In the genomic region with DNA sequence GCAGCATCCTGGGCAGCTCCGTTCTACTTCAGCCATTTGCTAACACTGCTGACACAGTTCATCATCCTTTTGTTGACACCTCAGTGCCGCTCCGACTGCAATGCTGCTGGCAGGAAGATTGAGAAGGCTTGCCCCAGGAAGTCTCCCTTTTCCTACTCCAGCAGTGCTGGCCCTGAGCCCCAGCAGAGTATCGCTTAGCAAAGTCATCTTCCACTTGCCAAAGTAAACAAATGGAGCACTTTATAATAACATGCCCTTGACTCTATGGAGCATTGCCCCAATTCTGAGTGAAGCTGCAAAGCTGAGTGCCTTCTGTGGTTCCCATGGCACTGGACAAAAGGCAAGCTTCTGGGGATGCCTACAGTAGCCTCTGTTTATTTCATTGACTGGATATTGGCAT, we compare ENCODE assay signal across 10 cellular contexts. TPM values are rescaled to one million over a fixed set of nuclear protein-coding genes. Genes with fewer than 3 reads are reported as not detected.
A peak's percentile ranks its signal among the peaks of the same experiment; 100 is the strongest.
DNase-seq lines count a peak whose midpoint lies in the region; ATAC-seq and TF ChIP-seq lines count a peak whose summit lies in the region.
"Had no signal": no experiment of that assay in that cellular context is flagged by ENCODE, and none has a peak within 500 bp of the region (broad histone marks: within the 10 kb centered on the region; RNA-seq: fewer than 3 reads in every experiment).

No MANE protein-coding gene starts in this region.

- H3K4me3 Mint-ChIP-seq in activated CD8-positive, alpha-beta T cell treated with anti-CD3 and anti-CD28 coated beads for 36 hours, result no peak overlapping the region
- H3K4me3 Mint-ChIP-seq: CD14-positive monocyte had no signal

- no peak for ATAC-seq in activated CD8-positive, alpha-beta T cell treated with anti-CD3 and anti-CD28 coated beads for 36 hours
- ATAC-seq in GM18873 (IDR thresholded peaks at IDR 0.05; ENCODE audit: low FRiP score, unreplicated experiment) (no peak), HG03432 (IDR thresholded peaks at IDR 0.05; ENCODE audit: unreplicated experiment) (no peak)

- no peaks in the 10 kb centered on the region for H3K4me1 Mint-ChIP-seq in activated CD8-positive, alpha-beta T cell treated with anti-CD3 and anti-CD28 coated beads for 36 hours (ENCODE audit: low read depth)

- peak; percentile 58 for DNase-seq in AG10803 (ENCODE audit: low read depth)
- peak; percentile 41 for DNase-seq in NCI-H1092 (lab: John Stamatoyannopoulos, UW)
- no peak for DNase-seq in coronary artery (ENCODE audit: low spot score)
- DNase-seq in mucosa of gallbladder (ENCODE audit: low spot score), result peak; percentile 81
- no peak for DNase-seq in activated CD8-positive, alpha-beta T cell treated with anti-CD3 and anti-CD28 coated beads for 36 hours
- DNase-seq in CD1c-positive myeloid dendritic cell (ENCODE audit: extremely low spot score), result no peak
- DNase-seq: stimulated activated CD4-positive, alpha-beta T cell treated with anti-CD3 and anti-CD28 coated beads, Interleukin-4, amount 100 ng/mL, for 24 hours had no signal

- peaks cover 8% of the 10 kb centered on the region for H3K27me3 Mint-ChIP-seq in activated CD8-positive, alpha-beta T cell treated with anti-CD3 and anti-CD28 coated beads for 36 hours

- POLR2A ChIA-PET in activated CD8-positive, alpha-beta T cell treated with anti-CD3 and anti-CD28 coated beads for 36 hours (lab: Charles Lee), result no interaction called here

- TF ChIP-seq CTCF in AG10803 (conservative IDR thresholded peaks at IDR 0.05; ENCODE audit: low read length) (no peak), coronary artery (IDR thresholded peaks at IDR 0.05) (no peak)
- no peak for TF ChIP-seq CTCF in activated CD8-positive, alpha-beta T cell treated with anti-CD3 and anti-CD28 coated beads for 36 hours (IDR thresholded peaks at IDR 0.05)

- CTCF ChIA-PET in activated CD8-positive, alpha-beta T cell treated with anti-CD3 and anti-CD28 coated beads for 36 hours (lab: Charles Lee), result interaction anchor here (0.7 to 0.8 kb wide), 2 partner anchors 16 to 728 kb away, joined by 3 read pairs; no protein-coding TSS in a partner anchor

- H3K27ac ChIP-seq in coronary artery, result no peak overlapping the region

- no peaks in the 10 kb centered on the region for H3K36me3 Mint-ChIP-seq in activated CD8-positive, alpha-beta T cell treated with anti-CD3 and anti-CD28 coated beads for 36 hours (ENCODE audit: low read depth)

- no peaks in the 10 kb centered on the region for H3K9me3 Mint-ChIP-seq in activated CD8-positive, alpha-beta T cell treated with anti-CD3 and anti-CD28 coated beads for 36 hours
- H3K9me3 Mint-ChIP-seq: CD14-positive monocyte had no signal

- H3K4me3 ChIP-seq in AG10803 (ENCODE audit: low read length) (no peak overlapping the region), coronary artery (peak overlapping the region; percentile 30)

- intact Hi-C loops in activated CD8-positive, alpha-beta T cell treated with anti-CD3 and anti-CD28 coated beads for 36 hours (cut with micrococcal nuclease), result no loop called here

- H3K27ac Mint-ChIP-seq in activated CD8-positive, alpha-beta T cell treated with anti-CD3 and anti-CD28 coated beads for 36 hours, result no peak overlapping the region

RNA-seq across cellular contexts. Expression of a gene that starts 32.2 kb away (rescaled TPM):
- 9.3 TPM for total RNA-seq in mucosa of gallbladder
- not detected for total RNA-seq in activated CD8-positive, alpha-beta T cell treated with anti-CD3 and anti-CD28 coated beads for 36 hours

Comparison
In these comparisons a context has a peak if more than half of its experiments do, and no peak if none do; other contexts are left out.
1. DNase-seq: peak in AG10803 (single experiment), NCI-H1092 (single experiment) and mucosa of gallbladder (single experiment); none in coronary artery (single experiment), activated CD8-positive, alpha-beta T cell treated with anti-CD3 and anti-CD28 coated beads for 36 hours (single experiment) and CD1c-positive myeloid dendritic cell (single experiment).
2. RNA of a gene that starts 32.2 kb away (total RNA-seq): 9.3 TPM in mucosa of gallbladder (single experiment); not detected in activated CD8-positive, alpha-beta T cell treated with anti-CD3 and anti-CD28 coated beads for 36 hours; every median in the first group is over 10 times any median in the second.